Comparison of ENCODE assay signal across 9 cellular contexts in genomic region chr6:13375360-13375878, GRCh38. TPM values are rescaled to one million over a fixed set of nuclear protein-coding genes. Genes with fewer than 3 reads are reported as not detected.
DNase-seq lines count a peak whose midpoint lies in the region; ATAC-seq and TF ChIP-seq lines count a peak whose summit lies in the region.
"Had no signal": no experiment of that assay in that cellular context is flagged by ENCODE, and none has a peak within 500 bp of the region (broad histone marks: within the 10 kb centered on the region; RNA-seq: fewer than 3 reads in every experiment).

No MANE protein-coding gene starts in this region.

- H3K4me1 Mint-ChIP-seq in activated CD4-positive, alpha-beta memory T cell treated with anti-CD3 and anti-CD28 coated beads for 36 hours (ENCODE audit: low read depth): peaks cover 20% of the 10 kb centered on the region
- H3K4me1 Mint-ChIP-seq in HFFc6 (ENCODE audit: low read depth): peaks cover 21% of the 10 kb centered on the region

- no peaks in the 10 kb centered on the region for H3K27me3 Mint-ChIP-seq in activated CD4-positive, alpha-beta memory T cell treated with anti-CD3 and anti-CD28 coated beads for 36 hours
- no peaks in the 10 kb centered on the region; the same call in 1 of the 2 replicates for H3K27me3 Mint-ChIP-seq in HFFc6 (ENCODE audit: insufficient read depth)

- no peak overlapping the region for H3K27ac ChIP-seq in effector memory CD4-positive, alpha-beta T cell (ENCODE audit: insufficient read depth, low read length, poor library complexity, severe bottlenecking)

- H3K27me3 ChIP-seq in effector memory CD4-positive, alpha-beta T cell (replicated peaks; ENCODE audit: control insufficient read depth, insufficient read depth, low read length, poor library complexity, severe bottlenecking): no peaks in the 10 kb centered on the region

- H3K27ac Mint-ChIP-seq in activated CD4-positive, alpha-beta memory T cell treated with anti-CD3 and anti-CD28 coated beads for 36 hours: no peak overlapping the region
- H3K27ac Mint-ChIP-seq in HFFc6: no peak overlapping the region

- no peaks in the 10 kb centered on the region for H3K36me3 ChIP-seq in effector memory CD4-positive, alpha-beta T cell (ENCODE audit: control insufficient read depth, insufficient read depth, low read length)

- TF ChIP-seq POLR2A in GM19193 (IDR thresholded peaks at IDR 0.05; ENCODE audit: extremely low read depth, insufficient read depth, insufficient read length): peak; percentile 10

- no peak for TF ChIP-seq CTCF in HFFc6 (IDR thresholded peaks at IDR 0.05)

- POLR2A ChIA-PET in activated CD4-positive, alpha-beta memory T cell treated with anti-CD3 and anti-CD28 coated beads for 36 hours (lab: Charles Lee): interaction anchor here (0.8 to 1.5 kb wide), 6 partner anchors 20 to 200 kb away, joined by 3 to 6 read pairs (median 4); partner anchors contain the start of genes GFOD1 and TBC1D7

- intact Hi-C loops in activated CD4-positive, alpha-beta memory T cell treated with anti-CD3 and anti-CD28 coated beads for 36 hours (cut with micrococcal nuclease): loop anchor here (1.0 kb wide), 3 partner anchors 19 to 199 kb away; partner anchors contain the start of gene SIRT5

- H3K9me3 Mint-ChIP-seq in activated CD4-positive, alpha-beta memory T cell treated with anti-CD3 and anti-CD28 coated beads for 36 hours: no peaks in the 10 kb centered on the region
- no peaks in the 10 kb centered on the region for H3K9me3 Mint-ChIP-seq in HFFc6

- H3K9me3 ChIP-seq in effector memory CD4-positive, alpha-beta T cell (ENCODE audit: control insufficient read depth, low read length): no peaks in the 10 kb centered on the region

- peak; percentile 72 for DNase-seq in activated CD4-positive, alpha-beta memory T cell treated with anti-CD3 and anti-CD28 coated beads for 36 hours
- DNase-seq in stimulated activated CD4-positive, alpha-beta T cell treated with anti-CD3 and anti-CD28 coated beads, Interleukin-4, amount 100 ng/mL, for 4 hours: peak; percentile 23 to 29
- DNase-seq in COLO668 (lab: John Stamatoyannopoulos, UW; ENCODE audit: unreplicated experiment) (no peak), HFFc6 (no peak), DMS 273 treated with DMSO at 0.1 percent for 48 hours (lab: John Stamatoyannopoulos, UW) (no peak)
- no peak for DNase-seq in effector memory CD4-positive, alpha-beta T cell
- DNase-seq: NCI-H82 had no signal

- H3K4me1 ChIP-seq in effector memory CD4-positive, alpha-beta T cell (ENCODE audit: control insufficient read depth, insufficient read depth, low read length, poor library complexity, severe bottlenecking): peaks cover 3% of the 10 kb centered on the region

- CTCF ChIA-PET in activated CD4-positive, alpha-beta memory T cell treated with anti-CD3 and anti-CD28 coated beads for 36 hours (lab: Charles Lee): interaction anchor here (0.6 to 2.0 kb wide), 3 partner anchors 18 to 200 kb away, joined by 3 to 6 read pairs (median 4); partner anchors contain the start of gene SIRT5

- no peak overlapping the region for H3K4me3 ChIP-seq in effector memory CD4-positive, alpha-beta T cell (ENCODE audit: insufficient read depth, low read depth, low read length, poor library complexity, severe bottlenecking)

- no peaks in the 10 kb centered on the region for H3K36me3 Mint-ChIP-seq in activated CD4-positive, alpha-beta memory T cell treated with anti-CD3 and anti-CD28 coated beads for 36 hours
- no peaks in the 10 kb centered on the region for H3K36me3 Mint-ChIP-seq in HFFc6 (ENCODE audit: low read depth)

- H3K4me3 Mint-ChIP-seq in activated CD4-positive, alpha-beta memory T cell treated with anti-CD3 and anti-CD28 coated beads for 36 hours: no peak overlapping the region
- H3K4me3 Mint-ChIP-seq in HFFc6: no peak overlapping the region

- ATAC-seq in HG02852 (IDR thresholded peaks at IDR 0.05; ENCODE audit: unreplicated experiment): peak; percentile 52

RNA-seq across cellular contexts. Expression of gene TBC1D7, which starts 47.1 kb away (rescaled TPM):
- total RNA-seq in activated CD4-positive, alpha-beta memory T cell treated with anti-CD3 and anti-CD28 coated beads for 36 hours: 10 to 100 TPM; 20.6 to 21.7 TPM
- 10 to 100 TPM; 11.5 to 15.1 (median 14.6) TPM for total RNA-seq in HFFc6 (2021; fragmentation: NEBNext Ultra II Directional; extraction: Animal tissue kit (Norgen Biotek cat#: 25700))

Comparison
In these comparisons a context has a peak if more than half of its experiments do, and no peak if none do; other contexts are left out.
1. DNase-seq: peak in activated CD4-positive, alpha-beta memory T cell treated with anti-CD3 and anti-CD28 coated beads for 36 hours (single experiment) and stimulated activated CD4-positive, alpha-beta T cell treated with anti-CD3 and anti-CD28 coated beads, Interleukin-4, amount 100 ng/mL, for 4 hours (2 of 2); none in COLO668 (single experiment), effector memory CD4-positive, alpha-beta T cell (0 of 3), HFFc6 (single experiment) and DMS 273 treated with DMSO at 0.1 percent for 48 hours (single experiment).